Comparison of ENCODE assay signal across 8 cellular contexts in the genomic region with DNA sequence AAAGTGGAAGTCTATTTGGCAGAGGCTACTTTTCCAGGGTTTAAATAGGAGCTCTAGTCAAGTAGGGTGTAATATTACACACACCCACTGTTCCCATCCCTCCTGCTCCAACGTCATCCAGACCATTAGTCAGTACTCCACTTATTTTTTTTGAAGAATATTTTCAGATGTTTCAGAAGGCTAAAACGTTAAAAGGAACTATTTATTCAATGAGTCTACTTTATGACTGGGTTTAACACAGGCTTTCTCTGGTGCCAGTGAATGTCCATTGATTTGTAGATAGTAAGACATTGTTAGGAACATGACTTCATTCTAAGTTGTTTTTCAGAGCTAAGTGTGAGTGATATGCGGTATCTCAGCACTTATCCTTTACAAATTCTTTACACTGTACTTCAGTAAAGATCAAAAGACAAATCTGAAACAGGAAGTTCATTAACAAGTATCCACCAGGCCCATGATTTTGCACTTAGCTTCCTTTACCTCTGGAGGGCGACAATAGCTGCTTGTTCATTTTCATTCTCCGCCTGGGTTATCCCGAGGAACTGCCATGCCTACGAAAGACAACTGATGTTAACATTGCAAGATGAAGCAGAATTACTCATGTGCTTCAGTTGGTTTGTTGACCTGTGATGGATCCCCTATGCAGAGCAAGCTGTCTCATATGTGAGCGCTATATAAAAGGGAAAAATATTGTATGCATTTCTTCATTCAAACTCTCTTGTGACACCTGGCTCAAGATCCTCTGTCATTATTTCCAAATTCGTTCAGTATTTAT.
DNase-seq lines count a peak whose midpoint lies in the region; ATAC-seq and TF ChIP-seq lines count a peak whose summit lies in the region.

No MANE protein-coding gene starts in this region.

- H3K27ac ChIP-seq in DND-41 (ENCODE audit: low read length) (peak overlapping the region; percentile 10; the same call in 1 of the 2 replicates), heart left ventricle (no peak overlapping the region), sigmoid colon (no peak overlapping the region)

- no peak overlapping the region for H3K4me3 ChIP-seq in DND-41 (ENCODE audit: low read depth in 1 of 2, low read length in 2 of 2)
- no peak overlapping the region for H3K4me3 ChIP-seq in heart left ventricle
- no peak overlapping the region for H3K4me3 ChIP-seq in sigmoid colon

- no peak overlapping the region for H3K4me3 Mint-ChIP-seq in WTC11

- no peak overlapping the region for H2AFZ ChIP-seq in DND-41 (ENCODE audit: low read depth, low read length)

- POLR2A ChIA-PET in WTC11 (lab: Charles Lee): interaction anchor here (0.8 kb wide), 1 partner anchor 784 kb away, joined by 3 read pairs; no protein-coding TSS in a partner anchor

- H3K79me2 ChIP-seq in DND-41 (ENCODE audit: insufficient read depth, low read length): no peaks in the 10 kb centered on the region

- H3K27ac Mint-ChIP-seq in WTC11: no peak overlapping the region

- WGBS in heart left ventricle, 4 donors: 19 to 21% (median 20%) methylated on average over 9 of the region's 9 CpGs
- 13 to 28% methylated on average over 9 of the region's 9 CpGs for WGBS in sigmoid colon, 2 donors

- CTCF ChIA-PET in WTC11 (lab: Charles Lee): interaction anchor here (0.6 to 2.1 kb wide), 21 partner anchors 9 to 791 kb away, joined by 3 to 24 read pairs (median 4); a partner anchor contains a TSS

- DNase-seq in DND-41 (peak; percentile 59), NCI-H2196 (lab: John Stamatoyannopoulos, UW; ENCODE audit: unreplicated experiment) (peak; percentile 83), WTC11 (ENCODE audit: low spot score) (peak; percentile 44), heart left ventricle (peak in 1 of 5 donors; percentile 15), pulmonary artery endothelial cell (ENCODE audit: low read depth, low spot score) (peak; percentile 10), sigmoid colon (no peak)

- peak; percentile 83 for TF ChIP-seq CTCF in DND-41 (IDR thresholded peaks at IDR 0.05; ENCODE audit: borderline replicate concordance, extremely low read depth, low read length, poor library complexity, severe bottlenecking)
- peak; percentile 59; the same call in 1 of the 2 replicates for TF ChIP-seq CTCF in WTC11 (IDR thresholded peaks at IDR 0.05)
- peak; percentile 30 to 74 (median 55) for TF ChIP-seq CTCF in heart left ventricle (IDR thresholded peaks at IDR 0.05)
- no peak for TF ChIP-seq CTCF in sigmoid colon (IDR thresholded peaks at IDR 0.05)

- H3K9me3 ChIP-seq in DND-41 (ENCODE audit: insufficient read depth, low read length, severe bottlenecking) (no peaks in the 10 kb centered on the region), heart left ventricle (no peaks in the 10 kb centered on the region), sigmoid colon (no peaks in the 10 kb centered on the region)

- no peaks in the 10 kb centered on the region for H3K9me3 Mint-ChIP-seq in WTC11

- H3K27me3 ChIP-seq in DND-41 (ENCODE audit: insufficient read depth, low read length, poor library complexity) (no peaks in the 10 kb centered on the region), heart left ventricle (no peaks in the 10 kb centered on the region), sigmoid colon (no peaks in the 10 kb centered on the region)

- ATAC-seq in DND-41 (ENCODE audit: insufficient read depth, low read depth): peak; percentile 86
- peak; percentile 96 for ATAC-seq in GM19351 (IDR thresholded peaks at IDR 0.05; ENCODE audit: unreplicated experiment)
- ATAC-seq in HG03196 (IDR thresholded peaks at IDR 0.05; ENCODE audit: unreplicated experiment): peak; percentile 74
- peak; percentile 95 for ATAC-seq in WTC11
- ATAC-seq in heart left ventricle: peak in 3 of 4 donors; percentile 62 to 87 (median 77)

- no peak for TF ChIP-seq EP300 in sigmoid colon (IDR thresholded peaks at IDR 0.05)

- H3K36me3 ChIP-seq in DND-41 (ENCODE audit: insufficient read depth, low read length) (peaks cover 68% of the 10 kb centered on the region), heart left ventricle (no peaks in the 10 kb centered on the region), sigmoid colon (no peaks in the 10 kb centered on the region)

- no peaks in the 10 kb centered on the region; the same call in 1 of the 2 replicates for H3K36me3 Mint-ChIP-seq in WTC11

- H3K4me1 Mint-ChIP-seq in WTC11: peaks cover 4% of the 10 kb centered on the region

- intact Hi-C loops in heart left ventricle (cut with DNase I): loop anchor here in 4 of 10 donors (5.0 to 10.0 kb wide), 2 partner anchors 781 to 793 kb away; a partner anchor contains a TSS
- intact Hi-C loops in sigmoid colon (cut with DNase I): no loop called here

- H3K4me1 ChIP-seq in DND-41 (ENCODE audit: insufficient read depth, low read length) (no peaks in the 10 kb centered on the region), heart left ventricle (peaks cover 0 to 7% (median 0%) of the 10 kb centered on the region in 12 donors), sigmoid colon (no peaks in the 10 kb centered on the region)

- no peak for TF ChIP-seq POLR2A in heart left ventricle (IDR thresholded peaks at IDR 0.05)
- no peak for TF ChIP-seq POLR2A in sigmoid colon (IDR thresholded peaks at IDR 0.05)

- no peaks in the 10 kb centered on the region for H3K27me3 Mint-ChIP-seq in WTC11 (ENCODE audit: low read depth)

- no peak overlapping the region for H3K4me2 ChIP-seq in DND-41 (ENCODE audit: insufficient read depth, low read length)

- H4K20me1 ChIP-seq in DND-41 (ENCODE audit: insufficient read depth, low read length): no peaks in the 10 kb centered on the region

- no peak overlapping the region for H3K9ac ChIP-seq in DND-41 (ENCODE audit: low read depth, low read length)

TF ChIP-seq in WTC11, 78 proteins besides CTCF, POLR2A, EP300 and RAD21:
- TF ChIP-seq ZNF317 (CRISPR knock-in tag; IDR thresholded peaks at IDR 0.05; ENCODE audit: borderline replicate concordance, low read depth): peak; percentile 78; the same call in 1 of the 2 replicates
- TF ChIP-seq NR1H2 (CRISPR knock-in tag; IDR thresholded peaks at IDR 0.05): no peak
TF ChIP-seq in WTC11: peak in this region for 1.

Comparison
In these comparisons a context has a peak if more than half of its experiments do, and no peak if none do; other contexts are left out.
1. CTCF ChIP-seq: peak in DND-41 (single experiment), WTC11 (single experiment) and heart left ventricle (12 of 12); none in sigmoid colon (0 of 4).
2. Peak in every context shown above with its lines, with median percentiles within 50 percentile points of each other: ATAC-seq.